13 cellular contexts compared by ENCODE assay signal in the genomic region with DNA sequence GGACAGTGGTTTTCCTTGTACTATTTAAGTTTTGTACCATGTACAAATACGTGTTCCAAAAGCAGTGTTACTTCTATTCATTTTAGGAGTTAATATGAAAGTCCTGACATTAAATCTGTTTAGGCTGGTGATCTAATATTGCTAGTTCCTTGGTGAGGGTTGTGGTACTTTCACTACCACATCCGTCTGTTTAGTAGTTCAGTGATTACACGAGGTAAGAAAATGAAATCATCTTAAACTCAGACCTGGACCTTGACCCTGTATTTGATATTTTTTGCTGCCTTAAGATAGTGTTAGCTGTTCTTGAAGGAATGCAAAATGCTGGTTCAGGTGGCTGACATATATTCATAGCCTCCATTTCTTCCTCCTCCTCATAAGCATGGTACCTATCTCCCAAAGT. TPM values are rescaled to one million over a fixed set of nuclear protein-coding genes. Genes with fewer than 3 reads are reported as not detected.
DNase-seq lines count a peak whose midpoint lies in the region; ATAC-seq and TF ChIP-seq lines count a peak whose summit lies in the region.
"Had no signal": no experiment of that assay in that cellular context is flagged by ENCODE, and none has a peak within 500 bp of the region (broad histone marks: within the 10 kb centered on the region; RNA-seq: fewer than 3 reads in every experiment).

No MANE protein-coding gene starts in this region.

- H3K9me3 ChIP-seq in mucosa of stomach (ENCODE audit: control insufficient read depth, low read length) (no peaks in the 10 kb centered on the region), breast epithelium (peaks cover 11% of the 10 kb centered on the region in 2 donors)
- H3K9me3 ChIP-seq: SJSA1 had no signal

- ATAC-seq in GM18868 (IDR thresholded peaks at IDR 0.05; ENCODE audit: unreplicated experiment) (peak; percentile 99), GM21515 (IDR thresholded peaks at IDR 0.05; ENCODE audit: unreplicated experiment) (peak; percentile 89), HG03135 (IDR thresholded peaks at IDR 0.05; ENCODE audit: unreplicated experiment) (peak; percentile 96)

- H3K27me3 ChIP-seq in mucosa of stomach (ENCODE audit: control insufficient read depth, insufficient read depth, low read length) = no peaks in the 10 kb centered on the region
- no peaks in the 10 kb centered on the region for H3K27me3 ChIP-seq in breast epithelium
- H3K27me3 ChIP-seq: SJSA1, spleen had no signal

- peaks cover 39% of the 10 kb centered on the region for H3K4me1 ChIP-seq in mucosa of stomach (ENCODE audit: control insufficient read depth, insufficient read depth, low read length)
- H3K4me1 ChIP-seq in breast epithelium = no peaks in the 10 kb centered on the region
- H3K4me1 ChIP-seq: spleen had no signal

- H3K9ac ChIP-seq in mucosa of stomach (ENCODE audit: low read length) = no peak overlapping the region

- H3K27ac ChIP-seq in breast epithelium = no peak overlapping the region
- H3K27ac ChIP-seq: SJSA1, spleen had no signal

- intact Hi-C loops in breast epithelium (cut with DNase I; ENCODE audit: low total_unique reads) = no loop called here

- no peak for TF ChIP-seq POLR2A in breast epithelium (IDR thresholded peaks at IDR 0.05)

- DNase-seq in COR-L47 (lab: John Stamatoyannopoulos, UW) (no peak), breast epithelium (ENCODE audit: low spot score in 2 of 2) (no peak), NCI-H526 treated with DMSO at 0.1 percent for 48 hours (lab: John Stamatoyannopoulos, UW) (no peak)
- DNase-seq: EL, midbrain, NCI-H146, spleen, substantia nigra had no signal

- TF ChIP-seq CTCF in breast epithelium (IDR thresholded peaks at IDR 0.05) = no peak

- H3K4me3 ChIP-seq in mucosa of stomach (ENCODE audit: low read length) = peak overlapping the region; percentile 21
- H3K4me3 ChIP-seq in breast epithelium = no peak overlapping the region
- H3K4me3 ChIP-seq: SJSA1, spleen had no signal

- no peaks in the 10 kb centered on the region for H3K36me3 ChIP-seq in mucosa of stomach (ENCODE audit: control insufficient read depth, insufficient read depth, low read length)
- no peaks in the 10 kb centered on the region for H3K36me3 ChIP-seq in breast epithelium

RNA-seq across cellular contexts. Expression of gene MTAP, which starts 50.3 kb away (rescaled TPM):
- total RNA-seq in breast epithelium = 10 to 100 TPM; 20.8 to 40.2 (median 29.5) TPM
